Comparison of ENCODE assay signal across 8 cellular contexts in the genomic region with DNA sequence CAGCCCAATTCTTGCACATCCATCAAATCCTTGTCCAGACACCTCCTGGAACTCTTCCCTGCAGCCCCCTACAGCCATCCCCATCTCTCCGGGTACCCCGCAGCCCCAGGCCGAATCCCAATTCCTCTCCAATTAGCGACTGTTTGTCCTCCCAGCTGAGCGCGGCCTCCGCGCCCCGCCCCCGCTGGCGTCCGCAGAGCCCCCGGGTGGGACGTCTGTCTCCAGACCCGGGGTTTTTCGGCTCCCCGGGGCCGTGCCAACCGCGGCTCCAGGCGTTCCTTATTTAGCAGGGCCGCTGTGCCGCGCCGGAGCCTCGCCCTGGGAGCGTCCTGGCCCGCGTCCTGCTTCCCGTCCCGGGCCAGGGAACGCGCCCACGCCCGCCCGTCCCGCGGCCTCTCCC.
DNase-seq lines count a peak whose midpoint lies in the region; ATAC-seq, FAIRE-seq and TF ChIP-seq lines count a peak whose summit lies in the region.
"Not testable (repeated sequence)": the region's sequence is repeated elsewhere in the genome, so short reads cannot be mapped to it uniquely, and the experiment has no call there.

No MANE protein-coding gene starts in this region.

- ATAC-seq in GM12878, lower lobe of right lung: not testable (repeated sequence)

- under 1% methylated on average over 14 of the region's 38 CpGs for WGBS in GM12878 (ENCODE audit: insufficient coverage, insufficient replicate concordance, low lambda C conversion rate, missing lambda C conversion rate)
- WGBS in sigmoid colon, 2 donors: 1% methylated on average over 18 of the region's 38 CpGs
- WGBS in thyroid gland, 2 donors: no CpG with 5 or more reads among the region's 38 CpGs

- H3K9me3 Mint-ChIP-seq in CD8-positive, alpha-beta memory T cell: not testable (repeated sequence)

- peak in 4 of 5 donors; percentile 0 to 48 (median 13) for DNase-seq in CD8-positive, alpha-beta memory T cell
- peak; percentile 57 for DNase-seq in activated CD8-positive, alpha-beta memory T cell treated with anti-CD3 and anti-CD28 coated beads, Interleukin-2, amount 50 U/mL, for 48 hours
- DNase-seq in GM12878 (ENCODE audit: low read depth, low spot score); fibroblast of pulmonary artery (ENCODE audit: low read depth): not testable (repeated sequence)
- DNase-seq in lower lobe of right lung: peak; percentile 50
- peak; percentile 76 for DNase-seq in sigmoid colon
- DNase-seq in thyroid gland: peak; percentile 18 to 27

- not testable (repeated sequence) for H2AFZ ChIP-seq in OCI-LY3 (ENCODE audit: low read depth, low read length); GM12878 (ENCODE audit: control insufficient read depth, low read depth, low read length)

- TF ChIP-seq POLR2A in GM12878 (IDR thresholded peaks at IDR 0.05; ENCODE audit: low read depth, low read length); sigmoid colon (IDR thresholded peaks at IDR 0.05); thyroid gland (IDR thresholded peaks at IDR 0.05): not testable (repeated sequence)

- not testable (repeated sequence) for TF ChIP-seq RAD21 in GM12878 (IDR thresholded peaks at IDR 0.05; ENCODE audit: insufficient read depth, low read depth, low read length)

- H3K9me3 ChIP-seq in CD8-positive, alpha-beta memory T cell (ENCODE audit: low read length); OCI-LY3 (ENCODE audit: insufficient read depth, low read length); GM12878 (replicated peaks; ENCODE audit: control insufficient read depth, insufficient read depth, low read length); lower lobe of right lung; sigmoid colon; thyroid gland: not testable (repeated sequence)

- in situ Hi-C loops in GM12878 (cut with MboI): not testable (repeated sequence)

- CTCF ChIA-PET in CD8-positive, alpha-beta memory T cell (lab: Charles Lee); GM12878 (lab: Yijun Ruan, JAX): not testable (repeated sequence)

- H3K9ac ChIP-seq in OCI-LY3 (ENCODE audit: low read length); GM12878 (ENCODE audit: control insufficient read depth, insufficient read depth, low read length): not testable (repeated sequence)

- SMC1A ChIA-PET in GM12878 (lab: Charles Lee; ENCODE audit: uncharacterized antibody, unreplicated experiment): not testable (repeated sequence)

- H3K79me2 ChIP-seq in OCI-LY3 (ENCODE audit: low read length); GM12878 (ENCODE audit: control insufficient read depth, insufficient read depth, low read length): not testable (repeated sequence)

- TF ChIP-seq CTCF in OCI-LY3 (IDR thresholded peaks at IDR 0.05; ENCODE audit: low read depth, low read length); GM12878 (IDR thresholded peaks at IDR 0.05 in 2 of 3, conservative IDR thresholded peaks at IDR 0.05 in 1 of 3; ENCODE audit: control insufficient read depth in 2 of 3, extremely low read depth in 1 of 3, insufficient read depth in 1 of 3, low read depth in 3 of 3, low read length in 3 of 3); fibroblast of pulmonary artery (IDR thresholded peaks at IDR 0.05; ENCODE audit: low read length, missing control alignments); lower lobe of right lung (IDR thresholded peaks at IDR 0.05); sigmoid colon (IDR thresholded peaks at IDR 0.05); thyroid gland (IDR thresholded peaks at IDR 0.05): not testable (repeated sequence)

- TF ChIP-seq EP300 in GM12878 (IDR thresholded peaks at IDR 0.05; ENCODE audit: borderline replicate concordance in 1 of 2, control insufficient read depth in 1 of 2, low read depth in 2 of 2, low read length in 2 of 2); sigmoid colon (IDR thresholded peaks at IDR 0.05): not testable (repeated sequence)

- intact Hi-C loops in GM12878 (cut with micrococcal nuclease; ENCODE audit: unreplicated experiment); lower lobe of right lung (cut with DNase I); sigmoid colon (cut with DNase I); thyroid gland (cut with DNase I): not testable (repeated sequence)

- H3K27me3 ChIP-seq in CD8-positive, alpha-beta memory T cell (ENCODE audit: insufficient read depth, low read length, poor library complexity, severe bottlenecking); OCI-LY3 (ENCODE audit: low read depth, low read length); GM12878 (replicated peaks in 1 of 2; ENCODE audit: control insufficient read depth in 2 of 2, insufficient read depth in 2 of 2, low read length in 1 of 2); lower lobe of right lung (ENCODE audit: low read depth); sigmoid colon; thyroid gland: not testable (repeated sequence)

- not testable (repeated sequence) for H3K4me1 ChIP-seq in CD8-positive, alpha-beta memory T cell (ENCODE audit: insufficient read depth, low read length); OCI-LY3 (ENCODE audit: low read length); GM12878 (ENCODE audit: control insufficient read depth, insufficient read depth, low read length); lower lobe of right lung; sigmoid colon; thyroid gland

- H3K4me1 Mint-ChIP-seq in CD8-positive, alpha-beta memory T cell: not testable (repeated sequence)

- not testable (repeated sequence) for H3K27ac ChIP-seq in CD8-positive, alpha-beta memory T cell (ENCODE audit: low read depth, low read length); OCI-LY3 (ENCODE audit: low read length); GM12878 (ENCODE audit: control insufficient read depth, insufficient read depth); lower lobe of right lung; thyroid gland
- peak overlapping the region; percentile 69 to 78 (median 76) for H3K27ac ChIP-seq in sigmoid colon

- peak overlapping the region in 2 of 7 donors; percentile 35 to 54 for H3K4me3 Mint-ChIP-seq in CD8-positive, alpha-beta memory T cell

- H3K4me2 ChIP-seq in OCI-LY3 (ENCODE audit: low read length); GM12878 (ENCODE audit: control insufficient read depth, insufficient read depth): not testable (repeated sequence)

- POLR2A ChIA-PET in CD8-positive, alpha-beta memory T cell (lab: Charles Lee); GM12878 (lab: Charles Lee): not testable (repeated sequence)

- not testable (repeated sequence) for H4K20me1 ChIP-seq in OCI-LY3 (ENCODE audit: insufficient read depth, low read length); GM12878 (ENCODE audit: control insufficient read depth, insufficient read depth)

- RAD21 ChIA-PET in GM12878 (lab: Charles Lee; ENCODE audit: unreplicated experiment): not testable (repeated sequence)

- BruUV-seq in GM12878 (replicated peaks; lab: Mats Ljungman, UMichigan): TSS peak; percentile 88

- H3K4me3 ChIP-seq in CD8-positive, alpha-beta memory T cell (ENCODE audit: low read length); GM12878: not testable (repeated sequence)
- H3K4me3 ChIP-seq in OCI-LY3 (ENCODE audit: low read length) (peak overlapping the region; percentile 46; the same call in 1 of the 2 replicates), fibroblast of pulmonary artery (replicated peaks; ENCODE audit: low read depth, low read length) (peak overlapping the region; percentile 41), lower lobe of right lung (peak overlapping the region; percentile 46), sigmoid colon (peak overlapping the region; percentile 44 to 52 (median 46)), thyroid gland (replicated peaks in 1 of 3) (peak overlapping the region in 1 of 3 donors; percentile 36)

- H3K27ac Mint-ChIP-seq in CD8-positive, alpha-beta memory T cell: not testable (repeated sequence)

- H3K27me3 Mint-ChIP-seq in CD8-positive, alpha-beta memory T cell: not testable (repeated sequence)

- H3K36me3 ChIP-seq in CD8-positive, alpha-beta memory T cell (ENCODE audit: insufficient read depth, low read length); OCI-LY3 (replicated peaks; ENCODE audit: low read depth, low read length); GM12878 (ENCODE audit: control insufficient read depth in 2 of 2, insufficient read depth in 2 of 2, low read length in 1 of 2); lower lobe of right lung; sigmoid colon; thyroid gland: not testable (repeated sequence)

- H3K36me3 Mint-ChIP-seq in CD8-positive, alpha-beta memory T cell: not testable (repeated sequence)

- not testable (repeated sequence) for FAIRE-seq in GM12878 (lab: Jason Lieb, UNC)
